In genomic region chr3:31917303-31917903, GRCh38 we compare ENCODE assay signal across 9 cellular contexts.
DNase-seq lines count a peak whose midpoint lies in the region; ATAC-seq lines count a peak whose summit lies in the region.
"Had no signal": no experiment of that assay in that cellular context is flagged by ENCODE, and none has a peak within 500 bp of the region (broad histone marks: within the 10 kb centered on the region; RNA-seq: fewer than 3 reads in every experiment).

No MANE protein-coding gene starts in this region.

- peak overlapping the region in 1 of 2 donors; percentile 48 for H3K4me3 ChIP-seq in mucosa of rectum (ENCODE audit: low read length in 2 of 2)

- no peaks in the 10 kb centered on the region for H3K27me3 ChIP-seq in mucosa of rectum (ENCODE audit: control insufficient read depth in 2 of 2, insufficient read depth in 2 of 2, low read length in 2 of 2)

- peaks cover 0 to 5% of the 10 kb centered on the region in 2 donors for H3K9me3 ChIP-seq in mucosa of rectum (ENCODE audit: control insufficient read depth in 2 of 2, low read length in 2 of 2)

- DNase-seq in NAMALWA (ENCODE audit: low spot score) (peak; percentile 55), activated gamma-delta T cell treated with Interleukin-2 at 50 U/mL for 16 hours (no peak), SKM-1 (lab: John Stamatoyannopoulos, UW; ENCODE audit: unreplicated experiment) (no peak), AG08396 (ENCODE audit: low spot score) (no peak)
- no peak for DNase-seq in activated CD4-positive, alpha-beta T cell treated with anti-CD3 and anti-CD28 coated beads for 1 hour
- DNase-seq: HFFc6 had no signal

- H3K36me3 ChIP-seq in mucosa of rectum (ENCODE audit: control insufficient read depth in 2 of 2, insufficient read depth in 2 of 2, low read length in 2 of 2) = no peaks in the 10 kb centered on the region

- no peak overlapping the region for H3K9ac ChIP-seq in mucosa of rectum (ENCODE audit: low read depth in 1 of 2, low read length in 2 of 2)

- no peaks in the 10 kb centered on the region for H3K4me1 ChIP-seq in mucosa of rectum (ENCODE audit: control insufficient read depth in 2 of 2, insufficient read depth in 2 of 2, low read length in 2 of 2)

- ATAC-seq in GM18511 (IDR thresholded peaks at IDR 0.05; ENCODE audit: unreplicated experiment) (peak; percentile 89), GM21825 (IDR thresholded peaks at IDR 0.05; ENCODE audit: unreplicated experiment) (peak; percentile 69)

- H3K27ac ChIP-seq in mucosa of rectum (ENCODE audit: low read depth in 2 of 2, low read length in 2 of 2) = peak overlapping the region; percentile 5 to 72
